Comparison of ENCODE assay signal across 12 cellular contexts in the genomic region with DNA sequence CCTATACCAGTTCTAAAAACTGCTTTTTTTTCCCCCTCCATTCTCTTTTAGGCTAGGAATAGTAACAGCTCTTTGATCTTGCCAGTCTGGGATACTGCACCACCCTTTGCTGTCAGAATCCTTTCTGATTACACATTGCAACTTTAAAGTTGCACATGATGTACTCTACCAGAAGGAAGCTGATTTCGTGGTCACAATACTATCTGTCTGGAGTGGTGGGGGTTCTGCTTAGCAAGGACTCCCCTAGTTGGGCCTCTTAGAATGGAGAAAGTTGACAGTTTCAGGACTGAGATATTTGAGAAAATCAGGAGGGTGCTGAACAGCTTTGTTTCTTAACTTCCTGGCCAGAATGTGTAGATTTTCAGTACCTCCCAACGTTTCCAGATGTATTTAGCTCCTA.
DNase-seq lines count a peak whose midpoint lies in the region; ATAC-seq, FAIRE-seq and TF ChIP-seq lines count a peak whose summit lies in the region.
"Had no signal": no experiment of that assay in that cellular context is flagged by ENCODE, and none has a peak within 500 bp of the region (broad histone marks: within the 10 kb centered on the region; RNA-seq: fewer than 3 reads in every experiment).

No MANE protein-coding gene starts in this region.

- DNase-seq in K562 (ENCODE audit: extremely low read depth in 1 of 4, low spot score in 3 of 4), result no peak
- DNase-seq in mesenchymal stem cell, result peak; percentile 65
- no peak for DNase-seq in superior temporal gyrus (ENCODE audit: extremely low spot score)
- DNase-seq: activated CD4-positive, CD25-positive, alpha-beta regulatory T cell treated with anti-CD3 and anti-CD28 coated beads, Interleukin-2, amount 50 U/mL, for 72 hours; activated T-cell treated with anti-CD3 and anti-CD28 coated beads, Interleukin-2, amount 50 U/mL, for 24 hours; T-helper 17 cell had no signal

- peak overlapping the region; percentile 61 for H2AFZ ChIP-seq in K562 (ENCODE audit: low read depth, low read length)
- H2AFZ ChIP-seq in mesenchymal stem cell (ENCODE audit: low read depth, low read length), result no peak overlapping the region

- H2BK120ac ChIP-seq in mesenchymal stem cell (ENCODE audit: low read depth, low read length), result no peak overlapping the region

- no peak for TF ChIP-seq POLR2A in K562 (conservative IDR thresholded peaks at IDR 0.05)

- H3K4me3 ChIP-seq in K562 (no peak overlapping the region), mesenchymal stem cell (ENCODE audit: insufficient read depth in 1 of 2, low read depth in 1 of 2, low read length in 2 of 2) (no peak overlapping the region)
- H3K4me3 ChIP-seq: lung had no signal

- no peaks in the 10 kb centered on the region for H3K79me1 ChIP-seq in mesenchymal stem cell (replicated peaks; ENCODE audit: low read length, poor library complexity, severe bottlenecking)

- H4K20me1 ChIP-seq in K562 (replicated peaks; ENCODE audit: control insufficient read depth, insufficient read depth, low read length), result no peaks in the 10 kb centered on the region

- H3K4ac ChIP-seq in mesenchymal stem cell (ENCODE audit: low read depth in 1 of 2, low read length in 2 of 2), result no peak overlapping the region

- BruUV-seq in K562 (replicated peaks; lab: Mats Ljungman, UMichigan), result no TSS peak

- H3K9me1 ChIP-seq in K562 (ENCODE audit: control insufficient read depth, insufficient read depth, low read length), result no peaks in the 10 kb centered on the region

- no peak overlapping the region for H4K8ac ChIP-seq in mesenchymal stem cell (ENCODE audit: low read length)

- no peak for TF ChIP-seq RAD21 in K562 (CRISPR knock-in tag; conservative IDR thresholded peaks at IDR 0.05 in 1 of 2, IDR thresholded peaks at IDR 0.05 in 1 of 2)

- no peaks in the 10 kb centered on the region for H3K36me3 ChIP-seq in KOPT-K1 (ENCODE audit: insufficient read depth, low read length)
- H3K36me3 ChIP-seq in K562 (ENCODE audit: control insufficient read depth, insufficient read depth, low read length), result no peaks in the 10 kb centered on the region
- H3K36me3 ChIP-seq in mesenchymal stem cell (ENCODE audit: control insufficient read depth in 1 of 2, insufficient read depth in 2 of 2, low read depth in 1 of 2, low read length in 2 of 2), result no peaks in the 10 kb centered on the region

- H3K18ac ChIP-seq in mesenchymal stem cell (ENCODE audit: low read depth in 1 of 2, low read length in 2 of 2), result no peak overlapping the region

- H3K4me2 ChIP-seq in K562 (ENCODE audit: insufficient read depth, low read length) (no peak overlapping the region), mesenchymal stem cell (ENCODE audit: low read length, poor library complexity, severe bottlenecking) (no peak overlapping the region)

- CTCF ChIA-PET in K562 (lab: Yijun Ruan, JAX; ENCODE audit: low intra/inter-chr PET ratio), result interaction anchor here (1.1 to 9.0 kb wide), 4 partner anchors 24 to 292 kb away, joined by 3 to 106 read pairs (median 10); no protein-coding TSS in a partner anchor

- POLR2A ChIA-PET in K562 (lab: Yijun Ruan, JAX), result interaction anchor here (0.6 to 1.6 kb wide), 4 partner anchors 11 to 343 kb away, joined by 3 to 4 read pairs (median 3); no protein-coding TSS in a partner anchor

- peaks cover 1 to 8% of the 10 kb centered on the region in 2 experiments; a peak in 2 of 5 replicates for H3K27me3 ChIP-seq in K562 (ENCODE audit: control insufficient read depth in 2 of 2, insufficient read depth in 2 of 2, low read length in 2 of 2)
- H3K27me3 ChIP-seq in mesenchymal stem cell (ENCODE audit: control insufficient read depth in 1 of 2, insufficient read depth in 1 of 2, low read length in 2 of 2), result no peaks in the 10 kb centered on the region

- peaks cover 0 to 4% of the 10 kb centered on the region in 2 experiments; a peak in 1 of 5 replicates for H3K4me1 ChIP-seq in K562 (replicated peaks in 1 of 2; ENCODE audit: control insufficient read depth in 2 of 2, insufficient read depth in 2 of 2, low read length in 2 of 2)
- H3K4me1 ChIP-seq in mesenchymal stem cell (ENCODE audit: control insufficient read depth, insufficient read depth, low read depth, low read length), result peaks cover 2% of the 10 kb centered on the region

- TF ChIP-seq CTCF in C4-2B (conservative IDR thresholded peaks at IDR 0.05) (no peak), K562 (IDR thresholded peaks at IDR 0.05 in 2 of 3, conservative IDR thresholded peaks at IDR 0.05 in 1 of 3; ENCODE audit: insufficient read depth in 2 of 3, low read depth in 1 of 3, low read length in 3 of 3) (no peak)

- no peaks in the 10 kb centered on the region for H3K79me2 ChIP-seq in K562 (ENCODE audit: control insufficient read depth, insufficient read depth, low read length)

- H3K23ac ChIP-seq in mesenchymal stem cell (ENCODE audit: low read length in 2 of 2), result no peak overlapping the region

- TF ChIP-seq EP300 in K562 (IDR thresholded peaks at IDR 0.05; ENCODE audit: low read length), result no peak

- H3K9ac ChIP-seq in K562 (ENCODE audit: insufficient read depth in 1 of 2, low read depth in 2 of 2, low read length in 2 of 2) (no peak overlapping the region), mesenchymal stem cell (ENCODE audit: low read length) (peak overlapping the region; percentile 10)

- H3K9me3 ChIP-seq in KOPT-K1 (ENCODE audit: insufficient read depth, low read length, poor library complexity, severe bottlenecking) (no peaks in the 10 kb centered on the region), K562 (replicated peaks; ENCODE audit: control insufficient read depth, insufficient read depth, low read depth, low read length) (no peaks in the 10 kb centered on the region), mesenchymal stem cell (ENCODE audit: control insufficient read depth, low read length) (no peaks in the 10 kb centered on the region)

- H4K91ac ChIP-seq in mesenchymal stem cell (ENCODE audit: low read length), result no peak overlapping the region

- ATAC-seq in K562 (peak; percentile 25; the same call in 1 of the 3 replicates), HG03095 (IDR thresholded peaks at IDR 0.05; ENCODE audit: unreplicated experiment) (no peak), GM21528 (IDR thresholded peaks at IDR 0.05; ENCODE audit: low FRiP score, unreplicated experiment) (no peak), HG02678 (IDR thresholded peaks at IDR 0.05; ENCODE audit: unreplicated experiment) (no peak)

- peak overlapping the region; percentile 9; the same call in 1 of the 2 replicates for H3K27ac ChIP-seq in C4-2B
- H3K27ac ChIP-seq in KOPT-K1 (ENCODE audit: low read depth, low read length, poor library complexity, severe bottlenecking), result peak overlapping the region; percentile 41
- H3K27ac ChIP-seq in K562 (ENCODE audit: extremely low read depth, low read depth, low read length), result no peak overlapping the region
- H3K27ac ChIP-seq in mesenchymal stem cell (ENCODE audit: low read length, poor library complexity, severe bottlenecking), result no peak overlapping the region

- no peak overlapping the region for H3K14ac ChIP-seq in mesenchymal stem cell (ENCODE audit: low read length in 2 of 2)

- in situ Hi-C loops in K562 (cut with MboI), result loop anchor here (25.0 kb wide), 1 partner anchor 250 kb away; no protein-coding TSS in a partner anchor

- H2BK5ac ChIP-seq in mesenchymal stem cell (ENCODE audit: low read depth, low read length, poor library complexity, severe bottlenecking), result no peak overlapping the region

- no peak overlapping the region for H2BK12ac ChIP-seq in mesenchymal stem cell (ENCODE audit: low read length in 2 of 2)

- FAIRE-seq in K562 (lab: Jason Lieb, UNC), result no peak

- intact Hi-C loops in K562 (cut with micrococcal nuclease), result loop anchor here (1.0 kb wide), 2 partner anchors 47 to 265 kb away; no protein-coding TSS in a partner anchor

- no peak overlapping the region for H2BK15ac ChIP-seq in mesenchymal stem cell (ENCODE audit: low read depth, poor library complexity, severe bottlenecking)

- H2AK5ac ChIP-seq in mesenchymal stem cell (ENCODE audit: low read length, severe bottlenecking), result no peak overlapping the region

- 3% methylated on average over 2 of the region's 2 CpGs for WGBS in K562 (ENCODE audit: insufficient coverage, low coverage, missing lambda C conversion rate)
- WGBS in mesenchymal stem cell, result 25% methylated on average over 2 of the region's 2 CpGs

TF ChIP-seq in K562, 482 proteins besides CTCF, POLR2A, EP300 and RAD21 (continues in another document):
- TF ChIP-seq GTF2A2 (tag; IDR thresholded peaks at IDR 0.05) (no peak), MTF1 (CRISPR knock-in tag; IDR thresholded peaks at IDR 0.05; ENCODE audit: borderline replicate concordance) (no peak), RAD51 (IDR thresholded peaks at IDR 0.05; ENCODE audit: borderline replicate concordance, low read depth) (no peak), POLR3A (IDR thresholded peaks at IDR 0.05; ENCODE audit: borderline replicate concordance, extremely low read depth, insufficient read depth, insufficient read length) (no peak), RBM17 (IDR thresholded peaks at IDR 0.05; ENCODE audit: borderline replicate concordance, low read depth, low read length) (no peak), KDM1A (IDR thresholded peaks at IDR 0.05) (no peak), ZFP1 (CRISPR knock-in tag; IDR thresholded peaks at IDR 0.05) (no peak)
- TF ChIP-seq, protein P1, sequence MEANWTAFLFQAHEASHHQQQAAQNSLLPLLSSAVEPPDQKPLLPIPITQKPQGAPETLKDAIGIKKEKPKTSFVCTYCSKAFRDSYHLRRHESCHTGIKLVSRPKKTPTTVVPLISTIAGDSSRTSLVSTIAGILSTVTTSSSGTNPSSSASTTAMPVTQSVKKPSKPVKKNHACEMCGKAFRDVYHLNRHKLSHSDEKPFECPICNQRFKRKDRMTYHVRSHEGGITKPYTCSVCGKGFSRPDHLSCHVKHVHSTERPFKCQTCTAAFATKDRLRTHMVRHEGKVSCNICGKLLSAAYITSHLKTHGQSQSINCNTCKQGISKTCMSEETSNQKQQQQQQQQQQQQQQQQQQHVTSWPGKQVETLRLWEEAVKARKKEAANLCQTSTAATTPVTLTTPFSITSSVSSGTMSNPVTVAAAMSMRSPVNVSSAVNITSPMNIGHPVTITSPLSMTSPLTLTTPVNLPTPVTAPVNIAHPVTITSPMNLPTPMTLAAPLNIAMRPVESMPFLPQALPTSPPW (CRISPR knock-in tag; IDR thresholded peaks at IDR 0.05), result 0 out of 2 replicates have a peak, but pooled peaks have one; percentile 4

Comparison
In these comparisons a context has a peak if more than half of its experiments do, and no peak if none do; other contexts are left out.
1. H3K27ac ChIP-seq: peak in C4-2B (single experiment) and KOPT-K1 (single experiment); none in K562 (single experiment) and mesenchymal stem cell (single experiment).